In genomic region chr16:86856946-86857586, GRCh38 we compare ENCODE assay signal across 26 cellular contexts.
"Had no signal": no experiment of that assay in that cellular context is flagged by ENCODE, and none has a peak within 500 bp of the region (broad histone marks: within the 10 kb centered on the region; RNA-seq: fewer than 3 reads in every experiment).

No MANE protein-coding gene starts in this region.

- ATAC-seq: foreskin keratinocyte; gastroesophageal sphincter; left cardiac atrium; left lung; naive thymus-derived CD4-positive, alpha-beta T cell; sciatic nerve had no signal

- H3K27me3 ChIP-seq: foreskin keratinocyte, heart left ventricle, neural progenitor cell, right atrium auricular region, thyroid gland, vagina had no signal

- H3K27ac ChIP-seq: esophagus muscularis mucosa, foreskin keratinocyte, gastroesophageal sphincter, heart left ventricle, left lung, neural progenitor cell, prostate gland, right atrium auricular region, stomach, thyroid gland, vagina had no signal

- H3K9me3 ChIP-seq: esophagus muscularis mucosa, gastroesophageal sphincter, heart left ventricle, left lung, prostate gland, right atrium auricular region, stomach, thyroid gland, vagina had no signal

- H3K9ac ChIP-seq: neural progenitor cell had no signal

- H3K4me1 ChIP-seq: esophagus muscularis mucosa, foreskin keratinocyte, heart left ventricle, left lung, neural progenitor cell, prostate gland, right atrium auricular region, stomach, thyroid gland had no signal

- H2AFZ ChIP-seq: neural progenitor cell had no signal

- H3K4me3 ChIP-seq: esophagus muscularis mucosa, gastroesophageal sphincter, heart left ventricle, left lung, neural progenitor cell, prostate gland, right atrium auricular region, smooth muscle cell, stomach, thyroid gland, vagina had no signal

- DNase-seq: dermis blood vessel endothelial cell; effector memory CD4-positive, alpha-beta T cell; foreskin keratinocyte; heart left ventricle; hippocampal formation; left cardiac atrium; left lung; mesenchymal stem cell; naive thymus-derived CD4-positive, alpha-beta T cell; nucleus accumbens; stimulated activated CD4-positive, alpha-beta T cell treated with anti-CD3 and anti-CD28 coated beads, Interleukin-12 subunit alpha, Interleukin-12 subunit beta, amount 100 ng/mL, for 4 hours; stimulated activated CD4-positive, alpha-beta T cell treated with anti-CD3 and anti-CD28 coated beads, Interleukin-1b, Interleukin-23, amount 100 ng/mL, for 48 hours; stimulated activated CD4-positive, alpha-beta T cell treated with anti-CD3 and anti-CD28 coated beads, Interleukin-4, amount 100 ng/mL, for 1 hour; stimulated activated CD8-positive, alpha-beta memory T cell treated with anti-CD3 and anti-CD28 coated beads, Interleukin-4, amount 100 ng/mL, for 48 hours; stimulated activated naive CD4-positive, alpha-beta T cell treated with Interleukin-2 at 50 U/mL for 16 hours; stomach; thyroid gland; trophoblast cell had no signal

- H3K36me3 ChIP-seq: esophagus muscularis mucosa, gastroesophageal sphincter, heart left ventricle, left lung, neural progenitor cell, prostate gland, right atrium auricular region, stomach, thyroid gland, vagina had no signal

- H3K4me2 ChIP-seq: neural progenitor cell, smooth muscle cell had no signal
